ENCODE assay signal across 19 cellular contexts in genomic region chrX:9197231-9197630, GRCh38.
DNase-seq lines count a peak whose midpoint lies in the region; ATAC-seq, FAIRE-seq and TF ChIP-seq lines count a peak whose summit lies in the region.
"Had no signal": no experiment of that assay in that cellular context is flagged by ENCODE, and none has a peak within 500 bp of the region (broad histone marks: within the 10 kb centered on the region; RNA-seq: fewer than 3 reads in every experiment).

No MANE protein-coding gene starts in this region.

- H3K4me2 ChIP-seq in mammary epithelial cell (ENCODE audit: insufficient read depth, low read depth, low read length), result no peak overlapping the region
- no peak overlapping the region for H3K4me2 ChIP-seq in astrocyte (ENCODE audit: low read length)
- no peak overlapping the region for H3K4me2 ChIP-seq in GM23338
- H3K4me2 ChIP-seq: KMS-11 had no signal

- no peak overlapping the region for H3K27ac ChIP-seq in mammary epithelial cell (ENCODE audit: insufficient read depth, low read depth, low read length)
- no peak overlapping the region for H3K27ac ChIP-seq in astrocyte (ENCODE audit: low read depth, low read length)
- H3K27ac ChIP-seq in GM23338 (ENCODE audit: low read depth), result no peak overlapping the region
- H3K27ac ChIP-seq: 22Rv1, KMS-11 had no signal

- H3K4me1 Mint-ChIP-seq in MCF 10A (ENCODE audit: insufficient read depth, unreplicated experiment) (no peaks in the 10 kb centered on the region), astrocyte (ENCODE audit: low read depth, unreplicated experiment) (no peaks in the 10 kb centered on the region), GM23338 (peaks cover 10% of the 10 kb centered on the region; the same call in 1 of the 3 replicates)

- H3K9me2 ChIP-seq in GM23338 (ENCODE audit: insufficient read depth), result no peaks in the 10 kb centered on the region

- H3K36me3 ChIP-seq in mammary epithelial cell (ENCODE audit: insufficient read depth, low read length) (no peaks in the 10 kb centered on the region), astrocyte (ENCODE audit: insufficient read depth, low read length) (no peaks in the 10 kb centered on the region), GM23338 (ENCODE audit: insufficient read depth) (no peaks in the 10 kb centered on the region)

- intact Hi-C loops in MCF 10A (cut with micrococcal nuclease), result no loop called here
- intact Hi-C loops in mammary epithelial cell (cut with micrococcal nuclease), result no loop called here

- H3K27ac Mint-ChIP-seq in MCF 10A (ENCODE audit: low read depth, unreplicated experiment), result no peak overlapping the region
- H3K27ac Mint-ChIP-seq in astrocyte (ENCODE audit: unreplicated experiment), result no peak overlapping the region
- H3K27ac Mint-ChIP-seq in GM23338, result no peak overlapping the region
- H3K27ac Mint-ChIP-seq: CD14-positive monocyte had no signal

- no peak overlapping the region for H2AFZ ChIP-seq in mammary epithelial cell (ENCODE audit: low read depth, low read length)
- no peak overlapping the region for H2AFZ ChIP-seq in astrocyte (ENCODE audit: low read depth, low read length)
- H2AFZ ChIP-seq in GM23338, result no peak overlapping the region

- H3F3A ChIP-seq in GM23338 (replicated peaks; ENCODE audit: low read depth), result no peaks in the 10 kb centered on the region

- no peak overlapping the region for H3K4me3 ChIP-seq in mammary epithelial cell (replicated peaks in 1 of 3; ENCODE audit: insufficient read depth in 1 of 3, low read depth in 2 of 3, low read length in 3 of 3)
- no peak overlapping the region for H3K4me3 ChIP-seq in astrocyte (ENCODE audit: insufficient read depth, low read depth, low read length)
- H3K4me3 ChIP-seq in fibroblast of pulmonary artery (replicated peaks; ENCODE audit: low read depth, low read length), result no peak overlapping the region
- H3K4me3 ChIP-seq in GM23338, result no peak overlapping the region

- 31% methylated on average over 2 of the region's 2 CpGs for WGBS in mammary epithelial cell (ENCODE audit: low coverage, missing lambda C conversion rate)

- no peaks in the 10 kb centered on the region for H3K27me3 Mint-ChIP-seq in MCF 10A (ENCODE audit: insufficient read depth, unreplicated experiment)
- H3K27me3 Mint-ChIP-seq in astrocyte (ENCODE audit: low read depth, unreplicated experiment), result peaks cover 2% of the 10 kb centered on the region
- H3K27me3 Mint-ChIP-seq in GM23338 (ENCODE audit: insufficient read depth, low read depth, poor library complexity), result no peaks in the 10 kb centered on the region

- H3K79me2 ChIP-seq in mammary epithelial cell (ENCODE audit: insufficient read depth, low read length) (no peaks in the 10 kb centered on the region), astrocyte (ENCODE audit: insufficient read depth, low read length) (no peaks in the 10 kb centered on the region), GM23338 (replicated peaks; ENCODE audit: insufficient read depth) (no peaks in the 10 kb centered on the region)

- dilution Hi-C loops in mammary epithelial cell (cut with HindIII; ENCODE audit: low sequenced_read_pairs), result no loop called here

- CTCF ChIA-PET in MCF 10A (lab: Yijun Ruan, JAX), result interaction anchor here (0.5 to 0.6 kb wide), 2 partner anchors 381 to 687 kb away, joined by 3 to 5 read pairs; no protein-coding TSS in a partner anchor
- CTCF ChIA-PET in mammary epithelial cell (lab: Charles Lee; ENCODE audit: low non-redundant PET), result no interaction called here

- H3K27me3 ChIP-seq in mammary epithelial cell (ENCODE audit: insufficient read depth, low read length) (no peaks in the 10 kb centered on the region), astrocyte (ENCODE audit: insufficient read depth, low read length) (no peaks in the 10 kb centered on the region), GM23338 (ENCODE audit: insufficient read depth) (no peaks in the 10 kb centered on the region)

- H3K4me3 Mint-ChIP-seq in MCF 10A (ENCODE audit: unreplicated experiment) (no peak overlapping the region), astrocyte (ENCODE audit: unreplicated experiment) (no peak overlapping the region), GM23338 (no peak overlapping the region)
- H3K4me3 Mint-ChIP-seq: CD14-positive monocyte had no signal

- H3K36me3 Mint-ChIP-seq in MCF 10A (ENCODE audit: insufficient read depth, unreplicated experiment) (no peaks in the 10 kb centered on the region), astrocyte (ENCODE audit: low read depth, unreplicated experiment) (no peaks in the 10 kb centered on the region), GM23338 (ENCODE audit: low read depth) (no peaks in the 10 kb centered on the region)
- H3K36me3 Mint-ChIP-seq: CD14-positive monocyte had no signal

- H3K9me3 ChIP-seq in mammary epithelial cell (replicated peaks; ENCODE audit: insufficient read depth, low read length) (no peaks in the 10 kb centered on the region), astrocyte (ENCODE audit: insufficient read depth, low read depth, low read length) (no peaks in the 10 kb centered on the region)
- H3K9me3 ChIP-seq: Caco-2 had no signal

- H3K4me1 ChIP-seq in mammary epithelial cell (ENCODE audit: insufficient read depth, low read length) (no peaks in the 10 kb centered on the region), astrocyte (ENCODE audit: insufficient read depth, low read length) (no peaks in the 10 kb centered on the region), GM23338 (ENCODE audit: insufficient read depth) (no peaks in the 10 kb centered on the region)
- H3K4me1 ChIP-seq: Caco-2 had no signal

- in situ Hi-C loops in mammary epithelial cell (cut with MboI; ENCODE audit: low sequenced_read_pairs in 2 of 2), result no loop called here

- H4K20me1 ChIP-seq in mammary epithelial cell (ENCODE audit: insufficient read depth, low read length) (no peaks in the 10 kb centered on the region), astrocyte (ENCODE audit: insufficient read depth, low read length) (no peaks in the 10 kb centered on the region), GM23338 (replicated peaks; ENCODE audit: insufficient read depth) (no peaks in the 10 kb centered on the region)

- H3K9ac ChIP-seq in mammary epithelial cell (ENCODE audit: insufficient read depth, low read length), result no peak overlapping the region
- H3K9ac ChIP-seq in astrocyte (ENCODE audit: low read length), result no peak overlapping the region
- H3K9ac ChIP-seq: KMS-11 had no signal

- no peak for ATAC-seq in GM23338
- ATAC-seq: Panc1 had no signal

- peak; percentile 34 for DNase-seq in MCF 10A (ENCODE audit: unreplicated experiment)
- DNase-seq in mammary epithelial cell, result no peak
- peak; percentile 29 for DNase-seq in astrocyte (ENCODE audit: low read depth)
- peak; percentile 18 for DNase-seq in fibroblast of pulmonary artery (ENCODE audit: low read depth)
- no peak for DNase-seq in NCI-H510A treated with DMSO at 0.1 percent for 48 hours (lab: John Stamatoyannopoulos, UW)
- no peak for DNase-seq in mesenteric fat pad (ENCODE audit: low spot score)
- DNase-seq in activated effector memory CD4-positive, alpha-beta T cell treated with anti-CD3 and anti-CD28 coated beads, Interleukin-2, amount 50 U/mL, for 16 hours, result no peak
- DNase-seq in GM23338 (ENCODE audit: low spot score), result no peak
- DNase-seq: Caco-2, DMS53, NCI-H1417, NCI-H1930, NCI-H510A, Right ventricle myocardium superior had no signal

- TF ChIP-seq CTCF in MCF 10A (IDR thresholded peaks at IDR 0.05; ENCODE audit: unreplicated experiment) (no peak), mammary epithelial cell (conservative IDR thresholded peaks at IDR 0.05 in 1 of 2, IDR thresholded peaks at IDR 0.05 in 1 of 2; ENCODE audit: extremely low read depth in 1 of 2, insufficient read depth in 1 of 2, low read depth in 1 of 2, low read length in 2 of 2) (no peak), astrocyte (IDR thresholded peaks at IDR 0.05; ENCODE audit: insufficient read depth, low read depth, low read length) (no peak), fibroblast of pulmonary artery (IDR thresholded peaks at IDR 0.05; ENCODE audit: low read length, missing control alignments) (no peak), GM23338 (conservative IDR thresholded peaks at IDR 0.05; ENCODE audit: low read depth in 2 of 2) (no peak)

- BruUV-seq in MCF 10A (replicated peaks; lab: Mats Ljungman, UMichigan) (no TSS peak), mammary epithelial cell (replicated peaks; lab: Mats Ljungman, UMichigan) (no TSS peak)

- POLR2A ChIA-PET in MCF 10A (lab: Yijun Ruan, JAX), result no interaction called here

- H3K9me3 Mint-ChIP-seq in MCF 10A (ENCODE audit: unreplicated experiment) (peaks cover 2% of the 10 kb centered on the region), astrocyte (ENCODE audit: unreplicated experiment) (no peaks in the 10 kb centered on the region), GM23338 (no peaks in the 10 kb centered on the region)

- FAIRE-seq in astrocyte (lab: Jason Lieb, UNC), result no peak
- FAIRE-seq: G401.6 had no signal

TF ChIP-seq in GM23338, 12 proteins besides CTCF, POLR2A, EP300 and RAD21 (continues in another document):
- TF ChIP-seq JUNB (IDR thresholded peaks at IDR 0.05; ENCODE audit: unreplicated experiment) (no peak), CREB1 (CRISPR knock-in tag; IDR thresholded peaks at IDR 0.05; ENCODE audit: low read depth) (no peak), ETS1 (IDR thresholded peaks at IDR 0.05) (no peak), ZNF331 (CRISPR knock-in tag; IDR thresholded peaks at IDR 0.05; ENCODE audit: low read depth) (no peak), NANOG (IDR thresholded peaks at IDR 0.05; ENCODE audit: borderline replicate concordance) (no peak), EZH2phosphoT487 (IDR thresholded peaks at IDR 0.05; ENCODE audit: unreplicated experiment) (no peak), POLR2AphosphoS5 (IDR thresholded peaks at IDR 0.05; ENCODE audit: low read depth) (no peak)

Comparison
In these comparisons a context has a peak if more than half of its experiments do, and no peak if none do; other contexts are left out.
1. DNase-seq: peak in MCF 10A (single experiment), astrocyte (single experiment) and fibroblast of pulmonary artery (single experiment); none in mammary epithelial cell (single experiment), NCI-H510A treated with DMSO at 0.1 percent for 48 hours (single experiment), mesenteric fat pad (single experiment), activated effector memory CD4-positive, alpha-beta T cell treated with anti-CD3 and anti-CD28 coated beads, Interleukin-2, amount 50 U/mL, for 16 hours (single experiment) and GM23338 (single experiment).